In genomic region chr7:23468721-23469149, GRCh38 we compare ENCODE assay signal across 8 cellular contexts. TPM values are rescaled to one million over a fixed set of nuclear protein-coding genes. Genes with fewer than 3 reads are reported as not detected.
DNase-seq lines count a peak whose midpoint lies in the region; ATAC-seq and TF ChIP-seq lines count a peak whose summit lies in the region.

No MANE protein-coding gene starts in this region.

- H3K4me3 ChIP-seq in GM12875 (ENCODE audit: low read depth, low read length) (peak overlapping the region; percentile 95), NB4 (ENCODE audit: low read depth, low read length) (peak overlapping the region; percentile 84), mucosa of rectum (ENCODE audit: low read length in 2 of 2) (peak overlapping the region; percentile 18 to 44)

- peak overlapping the region; percentile 84 to 99 (median 96) for H3K27ac Mint-ChIP-seq in brain

- TF ChIP-seq POLR2A in NB4 (IDR thresholded peaks at IDR 0.05; ENCODE audit: extremely low read depth, insufficient read length) = no peak

- H3K27ac ChIP-seq in mucosa of rectum (ENCODE audit: low read depth in 2 of 2, low read length in 2 of 2) = no peak overlapping the region

- DNase-seq in NB4 (ENCODE audit: low read depth) (no peak), NCI-H187 treated with DMSO at 0.1 percent for 48 hours (lab: John Stamatoyannopoulos, UW) (no peak), cerebellum (ENCODE audit: low spot score) (no peak)

- H3K4me3 Mint-ChIP-seq in brain = peak overlapping the region; percentile 94 to 100 (median 96)

- peaks cover 21 to 25% of the 10 kb centered on the region in 2 donors for H3K4me1 ChIP-seq in mucosa of rectum (ENCODE audit: control insufficient read depth in 2 of 2, insufficient read depth in 2 of 2, low read length in 2 of 2)

- no peaks in the 10 kb centered on the region for H3K36me3 ChIP-seq in mucosa of rectum (ENCODE audit: control insufficient read depth in 2 of 2, insufficient read depth in 2 of 2, low read length in 2 of 2)

- no peak for ATAC-seq in HG02870 (IDR thresholded peaks at IDR 0.05; ENCODE audit: unreplicated experiment)
- ATAC-seq in GM21576 (IDR thresholded peaks at IDR 0.05; ENCODE audit: unreplicated experiment) = no peak

- peaks cover 5% of the 10 kb centered on the region for H3K36me3 Mint-ChIP-seq in brain

- H3K9me3 ChIP-seq in mucosa of rectum (ENCODE audit: control insufficient read depth in 2 of 2, low read length in 2 of 2) = no peaks in the 10 kb centered on the region

- no peak for TF ChIP-seq CTCF in GM12875 (IDR thresholded peaks at IDR 0.05; ENCODE audit: borderline replicate concordance, insufficient read depth, low read depth, low read length)
- no peak for TF ChIP-seq CTCF in NB4 (IDR thresholded peaks at IDR 0.05; ENCODE audit: low read depth, low read length)
- no peak for TF ChIP-seq CTCF in brain (conservative IDR thresholded peaks at IDR 0.05)

- peaks cover 0 to 2% (median 0%) of the 10 kb centered on the region in 5 experiments for H3K9me3 Mint-ChIP-seq in brain

- no peak overlapping the region for H3K9ac ChIP-seq in mucosa of rectum (ENCODE audit: low read depth in 1 of 2, low read length in 2 of 2)

- H3K27me3 Mint-ChIP-seq in brain = peaks cover 22% of the 10 kb centered on the region

- H3K4me1 Mint-ChIP-seq in brain = peaks cover 55% of the 10 kb centered on the region

- peaks cover 64 to 81% of the 10 kb centered on the region in 2 donors for H3K27me3 ChIP-seq in mucosa of rectum (ENCODE audit: control insufficient read depth in 2 of 2, insufficient read depth in 2 of 2, low read length in 2 of 2)

RNA-seq across cellular contexts. Expression of gene IGF2BP3, which starts 1.6 kb away (rescaled TPM):
- polyA plus RNA-seq in brain (ENCODE audit: insufficient read depth, low read depth, low replicate concordance) = not detected
- total RNA-seq in cerebellum = 52.7 TPM

Comparison
In these comparisons a context has a peak if more than half of its experiments do, and no peak if none do; other contexts are left out.
1. H3K4me3 ChIP-seq: peak in every context shown above with its lines; median percentile 95 in GM12875; 84 in NB4; 31 in mucosa of rectum.